8 cellular contexts compared by ENCODE assay signal in genomic region chr4:98994474-98995182, GRCh38.
DNase-seq lines count a peak whose midpoint lies in the region; ATAC-seq and TF ChIP-seq lines count a peak whose summit lies in the region.

No MANE protein-coding gene starts in this region.

- H3K4me1 ChIP-seq in ACC112 (ENCODE audit: control insufficient read depth, insufficient read depth, low read length, unreplicated experiment) (peaks cover 3% of the 10 kb centered on the region), tibial artery (peaks cover 0 to 23% (median 3%) of the 10 kb centered on the region in 4 donors)

- H3K4me3 ChIP-seq in ACC112 (ENCODE audit: low read depth, low read length) (peak overlapping the region; percentile 74), tibial artery (peak overlapping the region; percentile 79 to 100)

- peak; percentile 0 for ATAC-seq in HG03103 (IDR thresholded peaks at IDR 0.05; ENCODE audit: low read depth, unreplicated experiment)

- H2AFZ ChIP-seq in ACC112 (ENCODE audit: low read length, unreplicated experiment): peak overlapping the region; percentile 79

- intact Hi-C loops in tibial artery (cut with DNase I; ENCODE audit: low total_unique reads): loop anchor here (1.0 to 5.0 kb wide), 2 partner anchors 63 to 64 kb away; no protein-coding TSS in a partner anchor

- peaks cover 40% of the 10 kb centered on the region for H3K79me2 ChIP-seq in ACC112 (ENCODE audit: control insufficient read depth, insufficient read depth, low read length, unreplicated experiment)

- H3K9me3 ChIP-seq in tibial artery: no peaks in the 10 kb centered on the region

- peak; percentile 69 for DNase-seq in left kidney (ENCODE audit: low read depth, low spot score)
- no peak for DNase-seq in tibial artery
- DNase-seq in MV-4-11 (lab: John Stamatoyannopoulos, UW): no peak
- no peak for DNase-seq in stimulated activated CD4-positive, alpha-beta T cell treated with anti-CD3 and anti-CD28 coated beads, Interleukin-12 subunit alpha, Interleukin-12 subunit beta, amount 100 ng/mL, for 4 hours
- no peak for DNase-seq in DMS114 treated with DMSO at 0.1 percent for 48 hours (lab: John Stamatoyannopoulos, UW; ENCODE audit: unreplicated experiment)

- H3K27me3 ChIP-seq in ACC112 (ENCODE audit: insufficient read depth, low read length): no peaks in the 10 kb centered on the region
- no peaks in the 10 kb centered on the region for H3K27me3 ChIP-seq in tibial artery

- TF ChIP-seq CTCF in tibial artery (IDR thresholded peaks at IDR 0.05): no peak

- H3K27ac ChIP-seq in ACC112 (ENCODE audit: low read depth, low read length): peak overlapping the region; percentile 51
- peak overlapping the region; percentile 88 for H3K27ac ChIP-seq in angular gyrus (ENCODE audit: low read depth, low read length)
- H3K27ac ChIP-seq in tibial artery: peak overlapping the region; percentile 87

- H3K36me3 ChIP-seq in ACC112 (ENCODE audit: insufficient read depth, low read length) (no peaks in the 10 kb centered on the region), tibial artery (no peaks in the 10 kb centered on the region)
